Comparison of ENCODE assay signal across 9 cellular contexts in the genomic region with DNA sequence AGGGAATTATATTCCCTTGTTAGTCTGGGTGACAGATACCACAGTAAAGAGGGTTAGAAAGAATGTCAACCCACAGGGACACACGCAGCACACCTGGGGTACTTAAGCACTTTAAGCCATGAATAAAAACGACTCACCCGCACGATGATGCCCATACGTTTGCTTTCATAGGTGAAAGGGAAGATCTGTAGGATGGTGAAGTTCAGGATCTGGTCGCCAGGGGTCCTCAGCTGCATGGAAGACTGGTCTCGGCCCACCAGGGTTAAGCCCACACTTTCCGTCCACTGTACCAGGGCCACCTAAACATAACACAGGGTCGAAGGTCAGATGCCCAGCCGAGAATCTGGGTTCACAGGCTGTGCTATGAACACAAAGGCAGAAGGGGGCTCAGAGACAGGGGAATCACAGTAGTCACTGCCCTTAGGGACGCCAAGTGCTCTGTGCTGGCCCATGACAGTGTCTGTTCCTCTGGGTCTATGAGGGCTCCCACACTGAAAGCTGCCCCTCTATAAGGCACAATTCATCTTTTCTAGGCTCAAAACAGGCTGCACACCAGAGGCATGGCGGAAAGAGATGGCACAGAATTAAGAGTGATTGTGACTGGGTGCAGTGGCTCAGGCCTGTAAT.
DNase-seq lines count a peak whose midpoint lies in the region; ATAC-seq and TF ChIP-seq lines count a peak whose summit lies in the region.
"Had no signal": no experiment of that assay in that cellular context is flagged by ENCODE, and none has a peak within 500 bp of the region (broad histone marks: within the 10 kb centered on the region; RNA-seq: fewer than 3 reads in every experiment).

No MANE protein-coding gene starts in this region.

- H4K20me1 ChIP-seq in neural progenitor cell (ENCODE audit: low read depth) = no peaks in the 10 kb centered on the region

- CTCF ChIA-PET in HEK293 (lab: Yijun Ruan, JAX) = interaction anchor here (0.6 to 2.6 kb wide), 8 partner anchors 279 to 489 kb away, joined by 3 to 13 read pairs (median 4); no protein-coding TSS in a partner anchor

- H3K36me3 ChIP-seq in HEK293 (ENCODE audit: control insufficient read depth in 2 of 2, insufficient read depth in 1 of 2, low read length in 2 of 2) (peaks cover 4 to 12% of the 10 kb centered on the region in 2 experiments; a peak in 2 of 3 replicates), NT2/D1 (ENCODE audit: insufficient read depth, insufficient read length, low read length) (no peaks in the 10 kb centered on the region), neural progenitor cell (no peaks in the 10 kb centered on the region), thyroid gland (no peaks in the 10 kb centered on the region)

- peak; percentile 84 for TF ChIP-seq CTCF in HEK293 (tag by site-specific recombination; IDR thresholded peaks at IDR 0.05)
- TF ChIP-seq CTCF in fibroblast of mammary gland (conservative IDR thresholded peaks at IDR 0.05; ENCODE audit: control insufficient read depth, insufficient read depth, low read depth, low read length) = peak; percentile 89
- peak; percentile 91 for TF ChIP-seq CTCF in neural progenitor cell (IDR thresholded peaks at IDR 0.05)
- TF ChIP-seq CTCF in thyroid gland (IDR thresholded peaks at IDR 0.05) = peak; percentile 58 to 80 (median 69)

- H3K27ac Mint-ChIP-seq in neural progenitor cell = no peak overlapping the region
- H3K27ac Mint-ChIP-seq: T-helper 1 cell treated with Interleukin-12 subunit alpha and Interleukin-12 subunit beta and Interleukin-4 antibody, amounts not matched to agents 30 μg/mL and 1 μg/mL, for 36 hours had no signal

- H2AFZ ChIP-seq in neural progenitor cell (replicated peaks) = no peak overlapping the region

- POLR2A ChIA-PET in HEK293 (lab: Yijun Ruan, JAX) = no interaction called here

- DNase-seq in COLO668 (lab: John Stamatoyannopoulos, UW; ENCODE audit: unreplicated experiment) (peak; percentile 65), NT2/D1 (ENCODE audit: low read depth, low spot score) (peak; percentile 76), activated T-cell treated with anti-CD3 and anti-CD28 coated beads for 4 hours (peak; percentile 49), fibroblast of mammary gland (ENCODE audit: low read depth) (peak; percentile 73), neural progenitor cell (ENCODE audit: low spot score) (peak; percentile 81), thyroid gland (peak; percentile 51 to 52)

- H3F3A ChIP-seq in neural progenitor cell (ENCODE audit: low read depth) = peaks cover 11% of the 10 kb centered on the region

- H3K9me3 Mint-ChIP-seq in neural progenitor cell = no peaks in the 10 kb centered on the region
- H3K9me3 Mint-ChIP-seq: T-helper 1 cell treated with Interleukin-12 subunit alpha and Interleukin-12 subunit beta and Interleukin-4 antibody, amounts not matched to agents 30 μg/mL and 1 μg/mL, for 36 hours had no signal

- H3K9ac ChIP-seq in NT2/D1 (ENCODE audit: insufficient read length, low read depth) (no peak overlapping the region), neural progenitor cell (no peak overlapping the region)

- H3K4me1 Mint-ChIP-seq in neural progenitor cell = peaks cover 14% of the 10 kb centered on the region

- H3K27ac ChIP-seq in HEK293 (ENCODE audit: extremely low read depth, low read depth, low read length) = no peak overlapping the region
- no peak overlapping the region for H3K27ac ChIP-seq in neural progenitor cell
- no peak overlapping the region for H3K27ac ChIP-seq in thyroid gland

- no peak overlapping the region for H3K4me3 Mint-ChIP-seq in neural progenitor cell
- H3K4me3 Mint-ChIP-seq: T-helper 1 cell treated with Interleukin-12 subunit alpha and Interleukin-12 subunit beta and Interleukin-4 antibody, amounts not matched to agents 30 μg/mL and 1 μg/mL, for 36 hours had no signal

- H3K27me3 ChIP-seq in NT2/D1 (ENCODE audit: insufficient read depth, insufficient read length) (no peaks in the 10 kb centered on the region), neural progenitor cell (no peaks in the 10 kb centered on the region), thyroid gland (no peaks in the 10 kb centered on the region)

- H3K36me3 Mint-ChIP-seq in neural progenitor cell = no peaks in the 10 kb centered on the region

- H3K4me1 ChIP-seq in HEK293 (ENCODE audit: control insufficient read depth, insufficient read depth, low read length) = no peaks in the 10 kb centered on the region
- H3K4me1 ChIP-seq in NT2/D1 (ENCODE audit: insufficient read depth, insufficient read length) = peaks cover 5% of the 10 kb centered on the region
- H3K4me1 ChIP-seq in neural progenitor cell = peaks cover 14% of the 10 kb centered on the region
- peaks cover 4 to 7% of the 10 kb centered on the region in 2 donors for H3K4me1 ChIP-seq in thyroid gland

- no peak overlapping the region for H3K4me2 ChIP-seq in neural progenitor cell

- ATAC-seq in HG02981 (IDR thresholded peaks at IDR 0.05; ENCODE audit: unreplicated experiment) = no peak

- peaks cover 3% of the 10 kb centered on the region for H3K27me3 Mint-ChIP-seq in neural progenitor cell (ENCODE audit: insufficient read depth, low read depth)

- H3K4me3 ChIP-seq in HEK293 (ENCODE audit: low read depth, low read length) (no peak overlapping the region), NT2/D1 (ENCODE audit: insufficient read length, low read depth) (no peak overlapping the region), fibroblast of mammary gland (ENCODE audit: control insufficient read depth, low read depth, low read length) (no peak overlapping the region), neural progenitor cell (no peak overlapping the region), thyroid gland (replicated peaks in 1 of 3) (no peak overlapping the region)

- intact Hi-C loops in thyroid gland (cut with DNase I) = no loop called here

- WGBS in thyroid gland, 2 donors = 40% methylated on average over 8 to 12 of the region's 12 CpGs

- no peaks in the 10 kb centered on the region for H3K9me3 ChIP-seq in HEK293 (ENCODE audit: control insufficient read depth, insufficient read depth, low read depth, low read length)
- no peaks in the 10 kb centered on the region for H3K9me3 ChIP-seq in NT2/D1 (ENCODE audit: insufficient read depth, low read length)
- no peaks in the 10 kb centered on the region for H3K9me3 ChIP-seq in neural progenitor cell (ENCODE audit: low read depth)
- H3K9me3 ChIP-seq in thyroid gland = no peaks in the 10 kb centered on the region

- TF ChIP-seq POLR2A in thyroid gland (IDR thresholded peaks at IDR 0.05) = no peak

- no peaks in the 10 kb centered on the region for H3K79me2 ChIP-seq in neural progenitor cell (ENCODE audit: low read depth)

TF ChIP-seq in HEK293, 187 proteins besides CTCF, POLR2A, EP300 and RAD21 (continues in another document):
- TF ChIP-seq PRDM10 (tag by site-specific recombination; IDR thresholded peaks at IDR 0.05) (peak; percentile 49; the same call in 1 of the 2 replicates), BCL11A (tag by site-specific recombination; IDR thresholded peaks at IDR 0.05; ENCODE audit: low read depth) (0 out of 2 replicates have a peak, but pooled peaks have one; percentile 62), PRDM6 (tag by site-specific recombination; IDR thresholded peaks at IDR 0.05) (no peak), ZNF654 (tag by site-specific recombination; IDR thresholded peaks at IDR 0.05; ENCODE audit: low read depth) (peak; percentile 93)
